In genomic region chr16:75289189-75289588, GRCh38 we compare ENCODE assay signal across 10 cellular contexts. TPM values are rescaled to one million over a fixed set of nuclear protein-coding genes. Genes with fewer than 3 reads are reported as not detected.
DNase-seq lines count a peak whose midpoint lies in the region; ATAC-seq and TF ChIP-seq lines count a peak whose summit lies in the region.
"Had no signal": no experiment of that assay in that cellular context is flagged by ENCODE, and none has a peak within 500 bp of the region (broad histone marks: within the 10 kb centered on the region; RNA-seq: fewer than 3 reads in every experiment).

No MANE protein-coding gene starts in this region.

- DNase-seq in EL (peak; percentile 49), RKO (ENCODE audit: low spot score) (peak; percentile 62), fibroblast of mammary gland (ENCODE audit: low read depth) (peak; percentile 74), Peyer's patch (no peak), NCI-H446 (lab: John Stamatoyannopoulos, UW) (no peak)
- no peak for DNase-seq in activated T-cell treated with anti-CD3 and anti-CD28 coated beads, Interleukin-2, amount 50 U/mL, for 4 hours
- DNase-seq: NCI-H524 treated with DMSO at 0.1 percent for 48 hours had no signal

- H3K4me3 ChIP-seq in fibroblast of mammary gland (ENCODE audit: control insufficient read depth, low read depth, low read length) (no peak overlapping the region), mesodermal cell (ENCODE audit: extremely low read depth, insufficient read depth, low read length, poor library complexity, severe bottlenecking) (no peak overlapping the region), Peyer's patch (no peak overlapping the region)

- TF ChIP-seq CTCF in fibroblast of mammary gland (conservative IDR thresholded peaks at IDR 0.05; ENCODE audit: control insufficient read depth, insufficient read depth, low read depth, low read length) (no peak), Peyer's patch (IDR thresholded peaks at IDR 0.05) (no peak)

- peaks cover 14% of the 10 kb centered on the region for H3K4me1 Mint-ChIP-seq in activated T-cell treated with anti-CD3 and anti-CD28 coated beads, Interleukin-2, amount 50 U/mL, for 4 hours (ENCODE audit: low read depth)

- no peaks in the 10 kb centered on the region for H3K9me3 Mint-ChIP-seq in activated T-cell treated with anti-CD3 and anti-CD28 coated beads, Interleukin-2, amount 50 U/mL, for 4 hours
- H3K9me3 Mint-ChIP-seq: T-helper 2 cell treated with Interferon-gamma antibody and Interleukin-4, amounts not matched to agents 5 μg/mL and 100 μg/mL, for 36 hours had no signal

- H3K9me3 ChIP-seq in mesodermal cell (ENCODE audit: control insufficient read depth, low read length) (peaks cover 4% of the 10 kb centered on the region), Peyer's patch (no peaks in the 10 kb centered on the region)

- H3K27ac ChIP-seq in mesodermal cell (ENCODE audit: low read depth, low read length, severe bottlenecking): peak overlapping the region; percentile 55
- H3K27ac ChIP-seq in Peyer's patch: peak overlapping the region in 1 of 4 donors; percentile 22

- ATAC-seq in activated T-cell treated with anti-CD3 and anti-CD28 coated beads, Interleukin-2, amount 50 U/mL, for 4 hours: no peak
- no peak for ATAC-seq in GM21576 (IDR thresholded peaks at IDR 0.05; ENCODE audit: unreplicated experiment)

- H3K4me3 Mint-ChIP-seq in activated T-cell treated with anti-CD3 and anti-CD28 coated beads, Interleukin-2, amount 50 U/mL, for 4 hours: no peak overlapping the region

- H3K4me1 ChIP-seq in mesodermal cell (ENCODE audit: control insufficient read depth, insufficient read depth, low read length, poor library complexity, severe bottlenecking): peaks cover 23% of the 10 kb centered on the region
- H3K4me1 ChIP-seq in Peyer's patch: peaks cover 0 to 10% (median 3%) of the 10 kb centered on the region in 4 donors

- H3K36me3 Mint-ChIP-seq in activated T-cell treated with anti-CD3 and anti-CD28 coated beads, Interleukin-2, amount 50 U/mL, for 4 hours (ENCODE audit: insufficient read depth): peaks cover 37% of the 10 kb centered on the region

- H3K27me3 Mint-ChIP-seq in activated T-cell treated with anti-CD3 and anti-CD28 coated beads, Interleukin-2, amount 50 U/mL, for 4 hours (ENCODE audit: low read depth): peaks cover 10% of the 10 kb centered on the region

- H3K36me3 ChIP-seq in mesodermal cell (ENCODE audit: control insufficient read depth, insufficient read depth, low read length) (peaks cover 45% of the 10 kb centered on the region), Peyer's patch (peaks cover 0 to 27% (median 0%) of the 10 kb centered on the region in 3 donors)

- no peaks in the 10 kb centered on the region for H3K27me3 ChIP-seq in Peyer's patch

- TF ChIP-seq POLR2A in Peyer's patch (IDR thresholded peaks at IDR 0.05): no peak

RNA-seq across cellular contexts. Expression of gene BCAR1, which starts 37.8 kb away (rescaled TPM):
- polyA plus RNA-seq in mesodermal cell (2013, experiment 1 of 2): 122 TPM
- 83.0 TPM for polyA plus RNA-seq in mesodermal cell (2013, experiment 2 of 2)
- 1 to 10 TPM; 1.5 to 4.3 (median 2.9) TPM for total RNA-seq in activated T-cell treated with anti-CD3 and anti-CD28 coated beads, Interleukin-2, amount 50 U/mL, for 4 hours
- 100 to 1,000 TPM in 3 of 4 donors, 10 to 100 TPM in 1; 77.6 to 251 (median 206) TPM for total RNA-seq in Peyer's patch

Comparison
In these comparisons a context has a peak if more than half of its experiments do, and no peak if none do; other contexts are left out.
1. DNase-seq: peak in EL (single experiment), RKO (single experiment) and fibroblast of mammary gland (single experiment); none in activated T-cell treated with anti-CD3 and anti-CD28 coated beads, Interleukin-2, amount 50 U/mL, for 4 hours (single experiment), Peyer's patch (0 of 3) and NCI-H446 (0 of 2).
2. RNA of gene BCAR1, which starts 37.8 kb away (total RNA-seq): 77.6 to 251 TPM in Peyer's patch; 1.5 to 4.3 TPM in activated T-cell treated with anti-CD3 and anti-CD28 coated beads, Interleukin-2, amount 50 U/mL, for 4 hours; every median in the first group is over 10 times any median in the second.